Comparison of ENCODE assay signal across 39 cellular contexts in the genomic region with DNA sequence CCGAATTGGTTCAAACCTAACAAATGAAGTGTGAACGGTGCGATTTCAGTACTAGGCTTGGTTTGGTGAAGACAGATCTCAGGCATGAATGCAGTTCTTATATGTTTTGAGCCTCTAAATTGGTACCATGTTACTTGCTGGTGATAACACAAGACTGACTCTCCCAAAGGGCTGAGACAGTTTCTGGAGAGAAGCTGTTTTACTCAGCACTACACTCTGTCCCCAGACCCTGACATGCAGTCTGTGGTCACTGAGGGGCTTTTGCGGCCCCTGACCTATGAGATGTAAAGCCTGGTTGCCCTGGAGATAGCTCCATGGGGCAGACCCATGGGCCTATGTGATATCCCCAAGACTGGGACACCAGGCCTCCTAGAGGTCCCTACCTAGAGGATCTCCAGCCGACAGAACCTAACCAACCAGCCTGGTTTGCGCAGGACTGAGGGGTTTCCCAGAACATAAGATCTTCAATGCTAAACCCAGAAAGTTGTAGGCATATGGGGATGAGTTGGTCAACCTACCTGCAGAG. TPM values are rescaled to one million over a fixed set of nuclear protein-coding genes. Genes with fewer than 3 reads are reported as not detected.
"Had no signal": no experiment of that assay in that cellular context is flagged by ENCODE, and none has a peak within 500 bp of the region (broad histone marks: within the 10 kb centered on the region; RNA-seq: fewer than 3 reads in every experiment).

No MANE protein-coding gene starts in this region.

- FAIRE-seq: astrocyte, colon had no signal

- DNase-seq: activated B cell treated with CpG ODN at 0.5 μM for 24 hours; activated CD4-positive, alpha-beta memory T cell treated with anti-CD3 and anti-CD28 coated beads for 36 hours; activated CD4-positive, alpha-beta T cell treated with anti-CD3 and anti-CD28 coated beads for 48 hours; activated CD4-positive, alpha-beta T cell treated with anti-CD3 and anti-CD28 coated beads, Interleukin-2, amount 50 U/mL, for 1 hour; activated CD8-positive, alpha-beta memory T cell treated with anti-CD3 and anti-CD28 coated beads for 24 hours; activated effector memory CD4-positive, alpha-beta T cell treated with Interleukin-2 at 50 U/mL for 16 hours; activated gamma-delta T cell treated with Interleukin-2 at 50 U/mL for 16 hours; activated naive CD4-positive, alpha-beta T cell treated with anti-CD3 and anti-CD28 coated beads, Interleukin-2, amount 50 U/mL, for 16 hours; activated naive CD4-positive, alpha-beta T cell treated with Interleukin-2 at 50 U/mL for 16 hours; activated T-cell treated with anti-CD3 and anti-CD28 coated beads, Interleukin-2, amount 50 U/mL, for 4 hours; amniotic stem cell; anterior cingulate cortex; brain microvascular endothelial cell; caudate nucleus; cortex of kidney; dermis blood vessel endothelial cell; effector CD4-positive, alpha-beta T cell; effector memory CD8-positive, alpha-beta T cell; erythroblast; esophagus squamous epithelium; foreskin melanocyte; SW 1271; T-cell; T1000; WERI-Rb-1 had no signal

- H3K27ac Mint-ChIP-seq: activated B cell treated with CpG ODN at 0.5 μM for 24 hours; activated CD4-positive, alpha-beta memory T cell treated with anti-CD3 and anti-CD28 coated beads for 36 hours; activated naive CD8-positive, alpha-beta T cell; activated T-helper 17 cell treated with anti-CD3 and anti-CD28 coated beads, Interleukin-2, amount 50 U/mL, for 72 hours; effector memory CD8-positive, alpha-beta T cell; T-cell; T-helper 1 cell treated with Interleukin-12 subunit alpha and Interleukin-12 subunit beta and Interleukin-4 antibody, amounts not matched to agents 30 μg/mL and 1 μg/mL, for 36 hours; T-helper 2 cell treated with Interferon-gamma antibody and Interleukin-4, amounts not matched to agents 5 μg/mL and 100 μg/mL, for 36 hours had no signal

- H3K4me3 Mint-ChIP-seq: activated B cell treated with CpG ODN at 0.5 μM for 24 hours; activated CD4-positive, alpha-beta memory T cell treated with anti-CD3 and anti-CD28 coated beads for 36 hours; activated naive CD8-positive, alpha-beta T cell; activated T-cell treated with anti-CD3 and anti-CD28 coated beads, Interleukin-2, amount 50 U/mL, for 4 hours; activated T-helper 17 cell treated with anti-CD3 and anti-CD28 coated beads, Interleukin-2, amount 50 U/mL, for 72 hours; effector memory CD8-positive, alpha-beta T cell; T-cell; T-helper 1 cell treated with Interleukin-12 subunit alpha and Interleukin-12 subunit beta and Interleukin-4 antibody, amounts not matched to agents 30 μg/mL and 1 μg/mL, for 36 hours; T-helper 2 cell treated with Interferon-gamma antibody and Interleukin-4, amounts not matched to agents 5 μg/mL and 100 μg/mL, for 36 hours had no signal

- H3K36me3 Mint-ChIP-seq: activated CD4-positive, alpha-beta memory T cell treated with anti-CD3 and anti-CD28 coated beads for 36 hours; activated naive CD8-positive, alpha-beta T cell; T-cell had no signal

- H3K4me1 ChIP-seq: gastroesophageal sphincter had no signal

- ATAC-seq: activated CD4-positive, CD25-positive, alpha-beta regulatory T cell treated with anti-CD3 and anti-CD28 coated beads, Interleukin-2, amount 50 U/mL, for 24 hours; activated T-cell treated with anti-CD3 and anti-CD28 coated beads, Interleukin-2, amount 50 U/mL, for 4 hours; activated T-helper 17 cell treated with anti-CD3 and anti-CD28 coated beads, Interleukin-2, amount 50 U/mL, for 72 hours; effector memory CD8-positive, alpha-beta T cell; gastroesophageal sphincter; T-cell had no signal

- H3K4me1 Mint-ChIP-seq: activated T-helper 17 cell treated with anti-CD3 and anti-CD28 coated beads, Interleukin-2, amount 50 U/mL, for 72 hours; T-cell had no signal

- H3K36me3 ChIP-seq: brain microvascular endothelial cell, esophagus squamous epithelium, gastroesophageal sphincter, WERI-Rb-1 had no signal

- H3K4me3 ChIP-seq: esophagus squamous epithelium, gastroesophageal sphincter had no signal

- H3K9me3 ChIP-seq: esophagus squamous epithelium, gastroesophageal sphincter had no signal

- H3K27me3 ChIP-seq: brain microvascular endothelial cell had no signal

- H3K9me3 Mint-ChIP-seq: activated B cell treated with CpG ODN at 0.5 μM for 24 hours; activated CD4-positive, alpha-beta memory T cell treated with anti-CD3 and anti-CD28 coated beads for 36 hours; activated T-cell treated with anti-CD3 and anti-CD28 coated beads, Interleukin-2, amount 50 U/mL, for 4 hours; activated T-helper 17 cell treated with anti-CD3 and anti-CD28 coated beads, Interleukin-2, amount 50 U/mL, for 72 hours; effector memory CD8-positive, alpha-beta T cell; T-cell; T-helper 1 cell treated with Interleukin-12 subunit alpha and Interleukin-12 subunit beta and Interleukin-4 antibody, amounts not matched to agents 30 μg/mL and 1 μg/mL, for 36 hours; T-helper 2 cell treated with Interferon-gamma antibody and Interleukin-4, amounts not matched to agents 5 μg/mL and 100 μg/mL, for 36 hours had no signal

- H3K27ac ChIP-seq: brain microvascular endothelial cell, esophagus squamous epithelium, gastroesophageal sphincter, WERI-Rb-1 had no signal

RNA-seq across cellular contexts. Expression of a gene that starts 19.4 kb away (rescaled TPM):
- total RNA-seq: activated B cell treated with CpG ODN at 0.5 μM for 24 hours; activated CD4-positive, alpha-beta memory T cell treated with anti-CD3 and anti-CD28 coated beads for 36 hours; activated T-cell treated with anti-CD3 and anti-CD28 coated beads, Interleukin-2, amount 50 U/mL, for 4 hours; activated T-helper 17 cell treated with anti-CD3 and anti-CD28 coated beads, Interleukin-2, amount 50 U/mL, for 72 hours; bronchial epithelial cell; chondrocyte; dermis blood vessel endothelial cell; esophagus squamous epithelium; fibroblast of lung; fibroblast of villous mesenchyme; gastroesophageal sphincter; glomerular endothelial cell had no signal
- polyA plus RNA-seq: adipose tissue, fibroblast of lung had no signal

RNA-seq across cellular contexts. Expression of a gene that starts 41.1 kb away (rescaled TPM):
- total RNA-seq: bronchial epithelial cell had no signal
